Comparison of ENCODE assay signal across 2 cellular contexts in the genomic region with DNA sequence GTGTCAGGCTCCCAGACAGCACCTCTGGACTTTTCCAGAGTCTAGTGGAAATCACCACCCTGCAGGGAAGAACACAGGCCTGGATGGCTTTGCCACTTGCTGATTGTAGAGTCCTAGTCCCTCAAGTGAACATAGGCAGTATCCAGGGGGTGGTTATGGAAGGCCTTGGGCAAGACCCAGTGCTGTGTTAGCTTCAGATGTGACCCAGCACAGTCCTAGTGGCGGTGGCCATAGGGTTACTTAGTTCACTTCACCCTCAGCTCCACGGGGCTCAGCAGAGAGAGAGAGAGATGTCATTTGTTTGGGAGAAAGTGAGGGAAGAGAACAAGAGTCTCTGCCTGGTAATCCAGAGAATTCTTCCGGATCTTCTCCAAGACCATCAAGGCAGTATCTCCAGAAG.
TF ChIP-seq lines count a peak whose summit lies in the region.

No MANE protein-coding gene starts in this region.

TF ChIP-seq in WTC11, 78 proteins besides CTCF, POLR2A, EP300 and RAD21 (continues in another document):
- TF ChIP-seq PREB (CRISPR knock-in tag; IDR thresholded peaks at IDR 0.05; ENCODE audit: borderline replicate concordance) (no peak), TEAD1 (CRISPR knock-in tag; IDR thresholded peaks at IDR 0.05) (no peak), ZNF281 (CRISPR knock-in tag; IDR thresholded peaks at IDR 0.05) (no peak), RELA (CRISPR knock-in tag; IDR thresholded peaks at IDR 0.05; ENCODE audit: borderline replicate concordance) (no peak), TP53 (CRISPR knock-in tag; IDR thresholded peaks at IDR 0.05) (no peak), E2F4 (CRISPR knock-in tag; IDR thresholded peaks at IDR 0.05; ENCODE audit: borderline replicate concordance, low read depth) (no peak), JUN (CRISPR knock-in tag; IDR thresholded peaks at IDR 0.05) (no peak)
- TF ChIP-seq, protein P1, sequence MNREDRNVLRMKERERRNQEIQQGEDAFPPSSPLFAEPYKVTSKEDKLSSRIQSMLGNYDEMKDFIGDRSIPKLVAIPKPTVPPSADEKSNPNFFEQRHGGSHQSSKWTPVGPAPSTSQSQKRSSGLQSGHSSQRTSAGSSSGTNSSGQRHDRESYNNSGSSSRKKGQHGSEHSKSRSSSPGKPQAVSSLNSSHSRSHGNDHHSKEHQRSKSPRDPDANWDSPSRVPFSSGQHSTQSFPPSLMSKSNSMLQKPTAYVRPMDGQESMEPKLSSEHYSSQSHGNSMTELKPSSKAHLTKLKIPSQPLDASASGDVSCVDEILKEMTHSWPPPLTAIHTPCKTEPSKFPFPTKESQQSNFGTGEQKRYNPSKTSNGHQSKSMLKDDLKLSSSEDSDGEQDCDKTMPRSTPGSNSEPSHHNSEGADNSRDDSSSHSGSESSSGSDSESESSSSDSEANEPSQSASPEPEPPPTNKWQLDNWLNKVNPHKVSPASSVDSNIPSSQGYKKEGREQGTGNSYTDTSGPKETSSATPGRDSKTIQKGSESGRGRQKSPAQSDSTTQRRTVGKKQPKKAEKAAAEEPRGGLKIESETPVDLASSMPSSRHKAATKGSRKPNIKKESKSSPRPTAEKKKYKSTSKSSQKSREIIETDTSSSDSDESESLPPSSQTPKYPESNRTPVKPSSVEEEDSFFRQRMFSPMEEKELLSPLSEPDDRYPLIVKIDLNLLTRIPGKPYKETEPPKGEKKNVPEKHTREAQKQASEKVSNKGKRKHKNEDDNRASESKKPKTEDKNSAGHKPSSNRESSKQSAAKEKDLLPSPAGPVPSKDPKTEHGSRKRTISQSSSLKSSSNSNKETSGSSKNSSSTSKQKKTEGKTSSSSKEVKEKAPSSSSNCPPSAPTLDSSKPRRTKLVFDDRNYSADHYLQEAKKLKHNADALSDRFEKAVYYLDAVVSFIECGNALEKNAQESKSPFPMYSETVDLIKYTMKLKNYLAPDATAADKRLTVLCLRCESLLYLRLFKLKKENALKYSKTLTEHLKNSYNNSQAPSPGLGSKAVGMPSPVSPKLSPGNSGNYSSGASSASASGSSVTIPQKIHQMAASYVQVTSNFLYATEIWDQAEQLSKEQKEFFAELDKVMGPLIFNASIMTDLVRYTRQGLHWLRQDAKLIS (CRISPR knock-in tag; IDR thresholded peaks at IDR 0.05; ENCODE audit: borderline replicate concordance) = no peak
- TF ChIP-seq, protein P2, sequence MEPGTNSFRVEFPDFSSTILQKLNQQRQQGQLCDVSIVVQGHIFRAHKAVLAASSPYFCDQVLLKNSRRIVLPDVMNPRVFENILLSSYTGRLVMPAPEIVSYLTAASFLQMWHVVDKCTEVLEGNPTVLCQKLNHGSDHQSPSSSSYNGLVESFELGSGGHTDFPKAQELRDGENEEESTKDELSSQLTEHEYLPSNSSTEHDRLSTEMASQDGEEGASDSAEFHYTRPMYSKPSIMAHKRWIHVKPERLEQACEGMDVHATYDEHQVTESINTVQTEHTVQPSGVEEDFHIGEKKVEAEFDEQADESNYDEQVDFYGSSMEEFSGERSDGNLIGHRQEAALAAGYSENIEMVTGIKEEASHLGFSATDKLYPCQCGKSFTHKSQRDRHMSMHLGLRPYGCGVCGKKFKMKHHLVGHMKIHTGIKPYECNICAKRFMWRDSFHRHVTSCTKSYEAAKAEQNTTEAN (CRISPR knock-in tag; IDR thresholded peaks at IDR 0.05) = no peak

TF ChIP-seq in HepG2, 621 proteins besides CTCF, POLR2A, EP300 and RAD21:
- TF ChIP-seq, protein P3, sequence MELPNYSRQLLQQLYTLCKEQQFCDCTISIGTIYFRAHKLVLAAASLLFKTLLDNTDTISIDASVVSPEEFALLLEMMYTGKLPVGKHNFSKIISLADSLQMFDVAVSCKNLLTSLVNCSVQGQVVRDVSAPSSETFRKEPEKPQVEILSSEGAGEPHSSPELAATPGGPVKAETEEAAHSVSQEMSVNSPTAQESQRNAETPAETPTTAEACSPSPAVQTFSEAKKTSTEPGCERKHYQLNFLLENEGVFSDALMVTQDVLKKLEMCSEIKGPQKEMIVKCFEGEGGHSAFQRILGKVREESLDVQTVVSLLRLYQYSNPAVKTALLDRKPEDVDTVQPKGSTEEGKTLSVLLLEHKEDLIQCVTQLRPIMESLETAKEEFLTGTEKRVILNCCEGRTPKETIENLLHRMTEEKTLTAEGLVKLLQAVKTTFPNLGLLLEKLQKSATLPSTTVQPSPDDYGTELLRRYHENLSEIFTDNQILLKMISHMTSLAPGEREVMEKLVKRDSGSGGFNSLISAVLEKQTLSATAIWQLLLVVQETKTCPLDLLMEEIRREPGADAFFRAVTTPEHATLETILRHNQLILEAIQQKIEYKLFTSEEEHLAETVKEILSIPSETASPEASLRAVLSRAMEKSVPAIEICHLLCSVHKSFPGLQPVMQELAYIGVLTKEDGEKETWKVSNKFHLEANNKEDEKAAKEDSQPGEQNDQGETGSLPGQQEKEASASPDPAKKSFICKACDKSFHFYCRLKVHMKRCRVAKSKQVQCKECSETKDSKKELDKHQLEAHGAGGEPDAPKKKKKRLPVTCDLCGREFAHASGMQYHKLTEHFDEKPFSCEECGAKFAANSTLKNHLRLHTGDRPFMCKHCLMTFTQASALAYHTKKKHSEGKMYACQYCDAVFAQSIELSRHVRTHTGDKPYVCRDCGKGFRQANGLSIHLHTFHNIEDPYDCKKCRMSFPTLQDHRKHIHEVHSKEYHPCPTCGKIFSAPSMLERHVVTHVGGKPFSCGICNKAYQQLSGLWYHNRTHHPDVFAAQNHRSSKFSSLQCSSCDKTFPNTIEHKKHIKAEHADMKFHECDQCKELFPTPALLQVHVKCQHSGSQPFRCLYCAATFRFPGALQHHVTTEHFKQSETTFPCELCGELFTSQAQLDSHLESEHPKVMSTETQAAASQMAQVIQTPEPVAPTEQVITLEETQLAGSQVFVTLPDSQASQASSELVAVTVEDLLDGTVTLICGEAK (IDR thresholded peaks at IDR 0.05) = no peak
- TF ChIP-seq, protein P3 (CRISPR knock-in tag; IDR thresholded peaks at IDR 0.05) = no peak
- TF ChIP-seq, protein P4, sequence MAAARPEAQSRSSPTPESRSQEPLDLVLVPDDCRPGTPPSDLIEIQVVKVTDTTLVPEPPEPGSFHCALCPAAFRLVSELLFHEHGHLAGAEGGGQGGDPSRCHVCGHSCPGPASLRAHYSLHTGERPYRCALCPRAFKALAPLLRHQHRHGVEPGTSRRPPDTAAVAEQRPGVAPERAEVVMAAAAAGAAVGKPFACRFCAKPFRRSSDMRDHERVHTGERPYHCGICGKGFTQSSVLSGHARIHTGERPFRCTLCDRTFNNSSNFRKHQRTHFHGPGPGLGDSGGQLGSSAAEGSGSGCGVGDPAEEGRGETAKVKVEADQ (CRISPR knock-in tag; IDR thresholded peaks at IDR 0.05; ENCODE audit: borderline replicate concordance) = no peak
- TF ChIP-seq ZNF20 (CRISPR knock-in tag; IDR thresholded peaks at IDR 0.05) = no peak
- no peak for TF ChIP-seq SMYD3 (CRISPR knock-in tag; IDR thresholded peaks at IDR 0.05)
- no peak for TF ChIP-seq MED8 (CRISPR knock-in tag; IDR thresholded peaks at IDR 0.05; ENCODE audit: insufficient replicate concordance)
- no peak for TF ChIP-seq ZNF792 (CRISPR knock-in tag; IDR thresholded peaks at IDR 0.05)
- no peak for TF ChIP-seq THAP11 (CRISPR knock-in tag; IDR thresholded peaks at IDR 0.05)
- TF ChIP-seq LBX2 (CRISPR knock-in tag; IDR thresholded peaks at IDR 0.05; ENCODE audit: borderline replicate concordance) = no peak
TF ChIP-seq in HepG2: peak in this region for 0.
